ENCODE assay signal across 9 cellular contexts in the genomic region with DNA sequence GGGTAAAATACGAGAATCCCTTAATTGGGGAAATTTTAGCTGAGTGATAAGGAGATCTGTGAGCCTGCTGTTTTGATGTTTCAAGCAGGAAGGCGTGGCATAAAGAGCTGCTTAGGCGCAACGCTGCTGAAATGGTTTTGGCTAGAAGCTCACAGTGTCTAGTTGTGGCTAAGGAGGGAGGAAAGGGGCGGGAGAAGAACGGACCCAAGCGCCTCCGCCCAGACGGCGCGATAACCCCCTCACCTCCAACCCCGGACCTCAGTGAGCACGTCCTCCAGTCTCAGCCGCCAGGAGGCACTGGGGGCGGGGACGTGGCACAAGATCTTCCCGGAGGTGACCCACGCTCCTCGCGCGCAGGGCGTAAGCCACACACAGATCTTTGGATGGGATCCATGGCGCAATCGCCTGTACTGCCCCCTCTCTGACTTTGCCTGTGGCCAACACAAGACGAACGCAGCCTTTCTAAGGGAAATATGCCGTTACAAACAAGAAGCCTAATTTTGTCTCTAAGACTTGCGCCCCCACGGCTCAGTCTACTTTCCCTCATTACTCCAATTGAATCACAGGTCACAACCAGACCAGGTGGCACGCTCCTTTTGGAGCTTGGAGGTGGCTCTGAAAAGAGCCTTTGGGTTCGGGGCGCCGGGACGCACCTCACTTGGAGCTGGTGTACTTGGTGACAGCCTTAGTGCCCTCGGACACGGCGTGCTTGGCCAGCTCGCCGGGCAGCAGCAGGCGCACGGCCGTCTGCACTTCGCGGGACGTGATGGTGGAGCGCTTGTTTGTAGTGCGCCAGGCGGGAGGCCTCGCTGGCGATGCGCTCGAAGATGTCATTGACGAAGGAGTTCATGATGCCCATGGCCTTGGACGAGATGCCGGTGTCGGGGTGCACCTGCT. TPM values are rescaled to one million over a fixed set of nuclear protein-coding genes. Genes with fewer than 3 reads are reported as not detected.
DNase-seq lines count a peak whose midpoint lies in the region; ATAC-seq and TF ChIP-seq lines count a peak whose summit lies in the region.
"Had no signal": no experiment of that assay in that cellular context is flagged by ENCODE, and none has a peak within 500 bp of the region (broad histone marks: within the 10 kb centered on the region; RNA-seq: fewer than 3 reads in every experiment).

No MANE protein-coding gene starts in this region.

- peaks cover 3% of the 10 kb centered on the region for H3K27me3 Mint-ChIP-seq in activated T-helper 2 cell treated with anti-CD3 and anti-CD28 coated beads, Interferon-gamma antibody, Interleukin-2, Interleukin-4, amounts not matched to agents 10 μg/mL and 5 μg/mL and 100 μg/mL, durations not matched to agents 14 hours and 24 hours and 36 hours (ENCODE audit: low read depth)

- peaks cover 58% of the 10 kb centered on the region for H3K4me1 Mint-ChIP-seq in activated T-helper 2 cell treated with anti-CD3 and anti-CD28 coated beads, Interferon-gamma antibody, Interleukin-2, Interleukin-4, amounts not matched to agents 10 μg/mL and 5 μg/mL and 100 μg/mL, durations not matched to agents 14 hours and 24 hours and 36 hours (ENCODE audit: low read depth)

- H3K27me3 ChIP-seq in iPS DF 6.9 (ENCODE audit: control insufficient read depth, insufficient read depth, low read length) = peaks cover 8% of the 10 kb centered on the region
- peaks cover 6% of the 10 kb centered on the region for H3K27me3 ChIP-seq in ascending aorta

- H3K36me3 Mint-ChIP-seq in activated T-helper 2 cell treated with anti-CD3 and anti-CD28 coated beads, Interferon-gamma antibody, Interleukin-2, Interleukin-4, amounts not matched to agents 10 μg/mL and 5 μg/mL and 100 μg/mL, durations not matched to agents 14 hours and 24 hours and 36 hours (ENCODE audit: low read depth) = peaks cover 11% of the 10 kb centered on the region

- H3K27ac Mint-ChIP-seq in activated T-helper 2 cell treated with anti-CD3 and anti-CD28 coated beads, Interferon-gamma antibody, Interleukin-2, Interleukin-4, amounts not matched to agents 10 μg/mL and 5 μg/mL and 100 μg/mL, durations not matched to agents 14 hours and 24 hours and 36 hours = peak overlapping the region; percentile 87

- H3K4me3 ChIP-seq in iPS DF 6.9 (ENCODE audit: low read length) (peak overlapping the region; percentile 2; the same call in 1 of the 2 replicates), ascending aorta (peak overlapping the region in 1 of 2 donors; percentile 52)
- H3K4me3 ChIP-seq: BLaER1 had no signal

- H3K4me3 Mint-ChIP-seq in activated T-helper 2 cell treated with anti-CD3 and anti-CD28 coated beads, Interferon-gamma antibody, Interleukin-2, Interleukin-4, amounts not matched to agents 10 μg/mL and 5 μg/mL and 100 μg/mL, durations not matched to agents 14 hours and 24 hours and 36 hours (ENCODE audit: low read depth) = peak overlapping the region; percentile 82

- H3K36me3 ChIP-seq in iPS DF 6.9 (ENCODE audit: control insufficient read depth, insufficient read depth, low read length) = no peaks in the 10 kb centered on the region
- H3K36me3 ChIP-seq in ascending aorta = no peaks in the 10 kb centered on the region
- H3K36me3 ChIP-seq: BLaER1 had no signal

- intact Hi-C loops in activated T-helper 2 cell treated with anti-CD3 and anti-CD28 coated beads, Interferon-gamma antibody, Interleukin-2, Interleukin-4, amounts not matched to agents 10 μg/mL and 5 μg/mL and 100 μg/mL, durations not matched to agents 14 hours and 24 hours and 36 hours (cut with micrococcal nuclease) = loop anchor here (1.0 kb wide), 3 partner anchors 22 to 298 kb away; no protein-coding TSS in a partner anchor
- intact Hi-C loops in ascending aorta (cut with DNase I) = loop anchor here (5.0 kb wide), 1 partner anchor 57 kb away; a partner anchor contains a TSS

- no CpG with 5 or more reads among the region's 56 CpGs for WGBS in iPS DF 6.9 (ENCODE audit: insufficient coverage, insufficient read length)

- H3K27ac ChIP-seq in iPS DF 6.9 (ENCODE audit: low read length) = no peak overlapping the region
- H3K27ac ChIP-seq in ascending aorta = no peak overlapping the region
- H3K27ac ChIP-seq: BLaER1 had no signal

- H3K9me3 Mint-ChIP-seq in activated T-helper 2 cell treated with anti-CD3 and anti-CD28 coated beads, Interferon-gamma antibody, Interleukin-2, Interleukin-4, amounts not matched to agents 10 μg/mL and 5 μg/mL and 100 μg/mL, durations not matched to agents 14 hours and 24 hours and 36 hours = no peaks in the 10 kb centered on the region

- H3K9me3 ChIP-seq in iPS DF 6.9 (ENCODE audit: control insufficient read depth, insufficient read depth, low read length) = no peaks in the 10 kb centered on the region
- no peaks in the 10 kb centered on the region for H3K9me3 ChIP-seq in ascending aorta

- DNase-seq in NCI-H1417 (lab: John Stamatoyannopoulos, UW) (peak in 2 of 3 experiments; percentile 52 to 70), NCI-H1417 treated with DMSO at 0.1 percent for 48 hours (lab: John Stamatoyannopoulos, UW) (no peak), NCI-H510A treated with DMSO at 0.1 percent for 48 hours (lab: John Stamatoyannopoulos, UW) (peak; percentile 61), iPS DF 6.9 (ENCODE audit: low read depth, low spot score) (no peak), ascending aorta (ENCODE audit: low spot score in 2 of 2) (no peak)
- peak; percentile 84 for DNase-seq in activated T-helper 2 cell treated with anti-CD3 and anti-CD28 coated beads, Interferon-gamma antibody, Interleukin-2, Interleukin-4, amounts not matched to agents 10 μg/mL and 5 μg/mL and 100 μg/mL, durations not matched to agents 14 hours and 24 hours and 36 hours (ENCODE audit: low spot score)
- DNase-seq in stimulated activated CD4-positive, alpha-beta T cell treated with anti-CD3 and anti-CD28 coated beads, Interleukin-2, amount 100 ng/mL, for 48 hours = peak; percentile 53 to 60

- ATAC-seq in HG02798 (IDR thresholded peaks at IDR 0.05; ENCODE audit: poor library complexity, unreplicated experiment) = peak; percentile 48

- H3K4me1 ChIP-seq in iPS DF 6.9 (ENCODE audit: control insufficient read depth, insufficient read depth, low read length) (peaks cover 4% of the 10 kb centered on the region; the same call in 1 of the 2 replicates), ascending aorta (peaks cover 0 to 5% of the 10 kb centered on the region in 2 donors)
- H3K4me1 ChIP-seq: BLaER1 had no signal

- TF ChIP-seq CTCF in ascending aorta (IDR thresholded peaks at IDR 0.05) = no peak

RNA-seq across cellular contexts. Expression of a gene that starts 23.4 kb away (rescaled TPM):
- 146 and 154 TPM in 2 replicates for total RNA-seq in activated T-helper 2 cell treated with anti-CD3 and anti-CD28 coated beads, Interferon-gamma antibody, Interleukin-2, Interleukin-4, amounts not matched to agents 10 μg/mL and 5 μg/mL and 100 μg/mL, durations not matched to agents 14 hours and 24 hours and 36 hours
- 24.3 TPM for total RNA-seq in ascending aorta

RNA-seq across cellular contexts. Expression of a gene that starts 47.1 kb away (rescaled TPM):
- 2.3 and 2.7 TPM in 2 replicates for total RNA-seq in activated T-helper 2 cell treated with anti-CD3 and anti-CD28 coated beads, Interferon-gamma antibody, Interleukin-2, Interleukin-4, amounts not matched to agents 10 μg/mL and 5 μg/mL and 100 μg/mL, durations not matched to agents 14 hours and 24 hours and 36 hours
- total RNA-seq in ascending aorta = not detected

RNA-seq across cellular contexts. Expression of a gene that starts 57.2 kb away (rescaled TPM):
- total RNA-seq in activated T-helper 2 cell treated with anti-CD3 and anti-CD28 coated beads, Interferon-gamma antibody, Interleukin-2, Interleukin-4, amounts not matched to agents 10 μg/mL and 5 μg/mL and 100 μg/mL, durations not matched to agents 14 hours and 24 hours and 36 hours = 58.3 and 60.5 TPM in 2 replicates
- 73.3 TPM for total RNA-seq in ascending aorta

Comparison
In these comparisons a context has a peak if more than half of its experiments do, and no peak if none do; other contexts are left out.
1. DNase-seq: peak in NCI-H1417 (2 of 3), NCI-H510A treated with DMSO at 0.1 percent for 48 hours (single experiment), activated T-helper 2 cell treated with anti-CD3 and anti-CD28 coated beads, Interferon-gamma antibody, Interleukin-2, Interleukin-4, amounts not matched to agents 10 μg/mL and 5 μg/mL and 100 μg/mL, durations not matched to agents 14 hours and 24 hours and 36 hours (single experiment) and stimulated activated CD4-positive, alpha-beta T cell treated with anti-CD3 and anti-CD28 coated beads, Interleukin-2, amount 100 ng/mL, for 48 hours (2 of 2); none in NCI-H1417 treated with DMSO at 0.1 percent for 48 hours (single experiment), iPS DF 6.9 (single experiment) and ascending aorta (0 of 2).